Comparison of ENCODE assay signal across 9 cellular contexts in the genomic region with DNA sequence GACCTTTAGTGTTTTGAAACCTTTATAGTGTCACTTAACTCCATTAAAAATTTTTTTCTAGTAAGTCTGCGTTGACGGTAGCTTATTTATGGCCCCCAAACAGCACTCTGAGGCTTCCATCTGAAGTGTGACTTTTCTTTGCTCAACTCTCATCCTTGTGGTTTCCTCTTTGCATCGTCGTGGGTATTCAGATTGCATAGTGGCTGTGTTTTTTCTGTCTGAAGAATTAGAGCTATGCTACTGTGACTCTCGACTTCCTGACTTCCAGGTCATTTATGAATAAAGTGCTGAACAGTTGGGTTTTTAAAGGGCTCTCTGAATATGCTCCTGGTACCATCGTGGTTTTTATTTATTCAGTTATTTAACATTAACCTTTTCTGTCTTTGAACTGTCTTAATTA. TPM values are rescaled to one million over a fixed set of nuclear protein-coding genes. Genes with fewer than 3 reads are reported as not detected.
A peak's percentile ranks its signal among the peaks of the same experiment; 100 is the strongest.
DNase-seq lines count a peak whose midpoint lies in the region; ATAC-seq and TF ChIP-seq lines count a peak whose summit lies in the region.
"Had no signal": no experiment of that assay in that cellular context is flagged by ENCODE, and none has a peak within 500 bp of the region (broad histone marks: within the 10 kb centered on the region; RNA-seq: fewer than 3 reads in every experiment).

No MANE protein-coding gene starts in this region.

- intact Hi-C loops in Calu3 (cut with micrococcal nuclease; ENCODE audit: unreplicated experiment), result no loop called here

- no peaks in the 10 kb centered on the region for H3K27me3 Mint-ChIP-seq in Calu3 (ENCODE audit: unreplicated experiment)

- H3K4me1 Mint-ChIP-seq in Calu3 (ENCODE audit: low read depth, unreplicated experiment), result no peaks in the 10 kb centered on the region

- peaks cover 52% of the 10 kb centered on the region for H3K36me3 ChIP-seq in brain microvascular endothelial cell (replicated peaks)

- H3K36me3 Mint-ChIP-seq in Calu3 (ENCODE audit: insufficient read depth, unreplicated experiment), result peaks cover 48% of the 10 kb centered on the region

- peak; percentile 62 for ATAC-seq in GM19372 (IDR thresholded peaks at IDR 0.05; ENCODE audit: low read depth, unreplicated experiment)
- peak; percentile 70 for ATAC-seq in HG03378 (IDR thresholded peaks at IDR 0.05; ENCODE audit: unreplicated experiment)

- no peaks in the 10 kb centered on the region for H3K9me3 Mint-ChIP-seq in Calu3 (ENCODE audit: low read depth, unreplicated experiment)

- H3K4me3 ChIP-seq in brain microvascular endothelial cell (ENCODE audit: low read depth, low read length), result no peak overlapping the region

- in situ Hi-C loops in brain microvascular endothelial cell (cut with HindIII; ENCODE audit: low pct_ligation_motif_present, low sequenced_read_pairs) (no loop called here), GM13977 (cut with MboI; ENCODE audit: low pct_unique_long_range_greater_than_20kb, low sequenced_read_pairs, unreplicated experiment) (no loop called here)

- H3K27ac ChIP-seq in brain microvascular endothelial cell (peak overlapping the region; percentile 82), caudate nucleus (ENCODE audit: low read depth, low read length) (no peak overlapping the region)

- DNase-seq in AML-193 (lab: John Stamatoyannopoulos, UW), result peak; percentile 18
- peak; percentile 72 for DNase-seq in brain microvascular endothelial cell
- DNase-seq in caudate nucleus (lab: John Stamatoyannopoulos, UW), result no peak
- no peak for DNase-seq in Calu3
- DNase-seq in GM13977 (ENCODE audit: low spot score), result no peak
- no peak for DNase-seq in activated CD4-positive, alpha-beta T cell treated with anti-CD3 and anti-CD28 coated beads for 48 hours
- DNase-seq: NCI-H1694 treated with DMSO at 0.1 percent for 48 hours had no signal

- H3K27me3 ChIP-seq in brain microvascular endothelial cell (replicated peaks), result no peaks in the 10 kb centered on the region

- H3K4me3 Mint-ChIP-seq in Calu3 (ENCODE audit: low read depth, unreplicated experiment), result no peak overlapping the region

- no TSS peak for BruUV-seq in Calu3 (replicated peaks; lab: Mats Ljungman, UMichigan)

- CTCF ChIA-PET in Calu3 (lab: Charles Lee), result no interaction called here

- TF ChIP-seq CTCF in brain microvascular endothelial cell (IDR thresholded peaks at IDR 0.05; ENCODE audit: low read depth, low read length, missing control alignments) (no peak), Calu3 (IDR thresholded peaks at IDR 0.05; ENCODE audit: unreplicated experiment) (no peak), GM13977 (IDR thresholded peaks at IDR 0.05; ENCODE audit: extremely low read depth, insufficient read depth, missing control alignments) (no peak)

- no peak overlapping the region for H3K27ac Mint-ChIP-seq in Calu3 (ENCODE audit: unreplicated experiment)

RNA-seq across cellular contexts. Expression of a gene that starts 44.9 kb away (rescaled TPM):
- total RNA-seq in Calu3 (2022), result 29.9 and 33.9 TPM in 2 replicates

Comparison
In these comparisons a context has a peak if more than half of its experiments do, and no peak if none do; other contexts are left out.
1. DNase-seq: peak in AML-193 (2 of 2) and brain microvascular endothelial cell (single experiment); none in caudate nucleus (0 of 61), Calu3 (single experiment), GM13977 (single experiment) and activated CD4-positive, alpha-beta T cell treated with anti-CD3 and anti-CD28 coated beads for 48 hours (single experiment).